Comparison of ENCODE assay signal across 18 cellular contexts in the genomic region with DNA sequence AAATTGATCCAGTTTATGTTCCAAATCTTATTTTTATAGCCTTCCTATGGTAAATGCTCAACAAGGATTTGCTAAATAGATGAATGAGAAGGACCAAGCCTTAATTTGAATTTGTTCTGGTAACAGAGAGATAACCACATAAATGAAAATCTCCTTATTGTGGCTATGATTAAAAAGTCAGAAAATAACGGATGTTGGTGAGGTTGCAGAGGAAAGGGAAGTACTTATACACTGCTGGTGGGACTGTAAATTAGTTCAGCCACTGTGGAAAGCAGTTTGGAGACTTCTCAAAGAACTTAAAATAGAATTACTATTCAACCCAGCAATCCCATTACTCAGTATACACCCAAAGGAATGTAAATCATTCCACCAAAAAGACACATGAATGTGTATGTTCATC.
"Had no signal": no experiment of that assay in that cellular context is flagged by ENCODE, and none has a peak within 500 bp of the region (broad histone marks: within the 10 kb centered on the region; RNA-seq: fewer than 3 reads in every experiment).

No MANE protein-coding gene starts in this region.

- DNase-seq: activated CD4-positive, alpha-beta T cell treated with anti-CD3 and anti-CD28 coated beads, Interleukin-2, amount 50 U/mL, for 1 hour; activated effector memory CD4-positive, alpha-beta T cell treated with anti-CD3 and anti-CD28 coated beads, Interleukin-2, amount 50 U/mL, for 16 hours; activated T-cell treated with anti-CD3 and anti-CD28 coated beads, Interleukin-2, amount 50 U/mL, for 4 hours; amygdala; body of pancreas; caudate nucleus; left ventricle myocardium inferior; mucosa of descending colon; naive thymus-derived CD8-positive, alpha-beta T cell; pancreas; spleen; stomach; testis; upper lobe of right lung had no signal

- H3K27ac Mint-ChIP-seq: memory B cell had no signal

- H3K27me3 ChIP-seq: body of pancreas, hepatocyte, pancreas, spleen, stomach, testis, upper lobe of right lung had no signal

- H3K9me3 ChIP-seq: body of pancreas, left ventricle myocardium inferior, mucosa of descending colon, pancreas, spleen, stomach, testis, upper lobe of right lung had no signal

- ATAC-seq: activated naive CD4-positive, alpha-beta T cell treated with anti-CD3 and anti-CD28 coated beads, Interleukin-2, amount 50 U/mL, for 72 hours; activated T-cell treated with anti-CD3 and anti-CD28 coated beads, Interleukin-2, amount 50 U/mL, for 4 hours; body of pancreas; mucosa of descending colon; naive thymus-derived CD8-positive, alpha-beta T cell; pancreas; sciatic nerve; upper lobe of right lung had no signal

- H3K4me1 ChIP-seq: left ventricle myocardium inferior, pancreas, testis, upper lobe of right lung had no signal

- H3K27ac ChIP-seq: body of pancreas, hepatocyte, left ventricle myocardium inferior, pancreas, spleen, stomach, testis, upper lobe of right lung had no signal

- H3K4me3 Mint-ChIP-seq: activated T-cell treated with anti-CD3 and anti-CD28 coated beads, Interleukin-2, amount 50 U/mL, for 4 hours; memory B cell had no signal

- H3K4me3 ChIP-seq: body of pancreas, hepatocyte, left ventricle myocardium inferior, mucosa of descending colon, pancreas, spleen, stomach, testis, upper lobe of right lung had no signal

- H3K9me3 Mint-ChIP-seq: activated naive CD4-positive, alpha-beta T cell treated with anti-CD3 and anti-CD28 coated beads, Interleukin-2, amount 50 U/mL, for 72 hours; activated T-cell treated with anti-CD3 and anti-CD28 coated beads, Interleukin-2, amount 50 U/mL, for 4 hours; memory B cell; naive thymus-derived CD8-positive, alpha-beta T cell had no signal

- H3K27me3 Mint-ChIP-seq: memory B cell; naive thymus-derived CD8-positive, alpha-beta T cell had no signal
